ENCODE assay signal across 26 cellular contexts in the genomic region with DNA sequence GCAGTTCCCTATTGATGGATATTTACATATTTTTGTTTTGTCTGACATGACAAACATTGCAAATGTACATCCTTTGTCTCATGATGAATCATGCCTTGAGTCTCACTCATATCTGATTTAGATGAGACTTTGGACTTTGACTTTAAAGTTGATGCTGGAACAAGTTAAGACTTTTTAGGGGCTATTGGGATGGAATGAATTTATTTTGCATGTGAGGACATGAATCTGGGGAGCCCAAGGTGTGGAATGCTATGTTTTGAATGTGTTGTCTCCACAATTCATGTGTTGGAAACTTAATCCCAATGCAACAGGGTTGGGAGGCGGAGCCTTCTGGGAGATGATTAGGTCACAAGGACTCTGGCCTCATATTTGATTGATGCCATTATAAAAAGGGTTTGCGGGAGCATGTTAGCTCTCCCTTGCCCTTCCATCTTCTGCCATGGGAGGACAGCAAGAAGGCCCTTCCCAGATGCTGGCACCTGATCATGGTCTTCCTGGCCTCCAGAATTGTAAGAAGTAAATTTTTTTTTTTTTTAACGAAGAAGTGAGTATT.
"Had no signal": no experiment of that assay in that cellular context is flagged by ENCODE, and none has a peak within 500 bp of the region (broad histone marks: within the 10 kb centered on the region; RNA-seq: fewer than 3 reads in every experiment).

No MANE protein-coding gene starts in this region.

- H3K27me3 ChIP-seq: heart left ventricle, ovary, right atrium auricular region, vagina had no signal

- H3K4me1 ChIP-seq: left ventricle myocardium inferior, psoas muscle, right atrium auricular region, vagina had no signal

- H3K27me3 Mint-ChIP-seq: activated CD4-positive, alpha-beta T cell treated with anti-CD3 and anti-CD28 coated beads, Interleukin-2, amount 10 ng/mL, durations not matched to agents 24 days and 14 days; activated CD8-positive, alpha-beta T cell treated with anti-CD3 and anti-CD28 coated beads for 36 hours; natural killer cell treated with Interleukin-12 subunit alpha and Interleukin-12 subunit beta and Interleukin-15 and Interleukin-18, amount 100 ng/mL, for 72 hours; type B pancreatic cell had no signal

- H3K27ac ChIP-seq: coronary artery, epithelial cell of prostate, heart left ventricle, left ventricle myocardium inferior, ovary, psoas muscle, right atrium auricular region, thoracic aorta, vagina, VCaP had no signal

- H3K27ac Mint-ChIP-seq: activated CD4-positive, alpha-beta T cell treated with anti-CD3 and anti-CD28 coated beads, Interleukin-2, amount 10 ng/mL, durations not matched to agents 24 days and 14 days; activated CD8-positive, alpha-beta T cell treated with anti-CD3 and anti-CD28 coated beads for 36 hours; activated naive CD4-positive, alpha-beta T cell treated with anti-CD3 and anti-CD28 coated beads for 36 hours; endodermal cell; mesothelial cell of epicardium; natural killer cell treated with Interleukin-12 subunit alpha and Interleukin-12 subunit beta and Interleukin-15 and Interleukin-18, amount 100 ng/mL, for 72 hours; T-helper 2 cell treated with Interferon-gamma antibody and Interleukin-4, amounts not matched to agents 5 μg/mL and 100 μg/mL, for 36 hours; type B pancreatic cell had no signal

- H3K4me3 Mint-ChIP-seq: activated CD4-positive, alpha-beta T cell treated with anti-CD3 and anti-CD28 coated beads, Interleukin-2, amount 10 ng/mL, durations not matched to agents 24 days and 14 days; activated CD8-positive, alpha-beta T cell treated with anti-CD3 and anti-CD28 coated beads for 36 hours; activated naive CD4-positive, alpha-beta T cell treated with anti-CD3 and anti-CD28 coated beads for 36 hours; endodermal cell; mesothelial cell of epicardium; natural killer cell treated with Interleukin-12 subunit alpha and Interleukin-12 subunit beta and Interleukin-15 and Interleukin-18, amount 100 ng/mL, for 72 hours; T-helper 2 cell treated with Interferon-gamma antibody and Interleukin-4, amounts not matched to agents 5 μg/mL and 100 μg/mL, for 36 hours; type B pancreatic cell had no signal

- ATAC-seq: activated CD4-positive, CD25-positive, alpha-beta regulatory T cell treated with anti-CD3 and anti-CD28 coated beads, Interleukin-2, amount 50 U/mL, for 24 hours; activated CD8-positive, alpha-beta T cell treated with anti-CD3 and anti-CD28 coated beads for 36 hours; heart left ventricle; natural killer cell treated with Interleukin-12 subunit alpha and Interleukin-12 subunit beta and Interleukin-15 and Interleukin-18, amount 100 ng/mL, for 72 hours; psoas muscle had no signal

- H3K36me3 ChIP-seq: ovary had no signal

- H3K9me3 ChIP-seq: psoas muscle, right atrium auricular region, thoracic aorta, vagina had no signal

- H3K9me3 Mint-ChIP-seq: activated naive CD4-positive, alpha-beta T cell treated with anti-CD3 and anti-CD28 coated beads for 36 hours; endodermal cell; natural killer cell treated with Interleukin-12 subunit alpha and Interleukin-12 subunit beta and Interleukin-15 and Interleukin-18, amount 100 ng/mL, for 72 hours; type B pancreatic cell had no signal

- H3K4me3 ChIP-seq: coronary artery, heart left ventricle, left ventricle myocardium inferior, ovary, psoas muscle, right atrium auricular region, thoracic aorta, vagina had no signal

- H3K4me1 Mint-ChIP-seq: activated CD4-positive, alpha-beta T cell treated with anti-CD3 and anti-CD28 coated beads, Interleukin-2, amount 10 ng/mL, durations not matched to agents 24 days and 14 days; endodermal cell; mesothelial cell of epicardium had no signal

- DNase-seq: activated CD4-positive, alpha-beta T cell treated with anti-CD3 and anti-CD28 coated beads, Interleukin-2, amount 10 ng/mL, durations not matched to agents 24 days and 14 days; activated CD8-positive, alpha-beta T cell treated with anti-CD3 and anti-CD28 coated beads for 36 hours; activated effector memory CD4-positive, alpha-beta T cell treated with Interleukin-2 at 50 U/mL for 16 hours; activated naive CD4-positive, alpha-beta T cell treated with anti-CD3 and anti-CD28 coated beads for 36 hours; activated T-cell treated with anti-CD3 and anti-CD28 coated beads, Interleukin-2, amount 50 U/mL, for 48 hours; amygdala; cerebellar nuclear complex; endodermal cell; heart left ventricle; left ventricle myocardium inferior; mammary epithelial cell; ovary; psoas muscle; stimulated activated CD4-positive, alpha-beta T cell treated with anti-CD3 and anti-CD28 coated beads, Interleukin-4, amount 100 ng/mL, for 24 hours; stimulated activated naive CD4-positive, alpha-beta T cell treated with Interleukin-2 at 50 U/mL for 16 hours had no signal
